Comparison of ENCODE assay signal across 18 cellular contexts in the genomic region with DNA sequence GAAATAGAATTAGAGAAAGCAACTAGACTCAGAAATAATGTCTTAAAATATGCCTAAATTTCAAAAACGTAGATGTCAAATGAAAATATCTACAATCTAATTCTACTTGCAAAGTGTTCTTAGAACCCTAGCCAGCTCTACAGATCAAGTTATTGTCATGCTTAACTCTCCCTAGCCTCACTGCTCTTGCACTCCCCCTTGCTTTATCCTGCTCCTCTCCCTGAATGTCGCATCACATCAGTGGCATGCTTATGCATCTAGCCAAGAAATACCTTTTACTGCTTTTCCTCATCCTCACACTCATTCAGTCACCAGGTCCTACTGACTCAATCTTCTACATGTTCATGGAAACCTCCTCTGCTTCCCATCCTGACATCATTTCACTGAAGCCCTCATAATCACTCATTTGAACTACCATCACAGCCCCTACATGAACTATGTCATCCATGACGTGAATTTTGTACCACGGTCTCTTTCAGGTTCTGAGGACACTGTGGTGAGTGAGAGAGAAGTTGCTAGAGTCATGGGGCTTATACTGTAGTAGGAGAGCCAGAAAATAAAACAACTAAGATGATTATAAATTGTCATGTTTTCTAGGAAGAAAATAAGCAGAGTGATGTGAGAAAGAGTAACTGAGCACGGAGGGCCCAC. TPM values are rescaled to one million over a fixed set of nuclear protein-coding genes. Genes with fewer than 3 reads are reported as not detected.
DNase-seq lines count a peak whose midpoint lies in the region; ATAC-seq and TF ChIP-seq lines count a peak whose summit lies in the region.
"Had no signal": no experiment of that assay in that cellular context is flagged by ENCODE, and none has a peak within 500 bp of the region (broad histone marks: within the 10 kb centered on the region; RNA-seq: fewer than 3 reads in every experiment).

No MANE protein-coding gene starts in this region.

- CTCF ChIA-PET in activated CD4-positive, alpha-beta T cell treated with anti-CD3 and anti-CD28 coated beads, Interleukin-2, amount 10 ng/mL, durations not matched to agents 7 days and 5 days (lab: Charles Lee) = interaction anchor here (1.0 to 1.1 kb wide), 1 partner anchor 475 kb away, joined by 3 to 4 read pairs; no protein-coding TSS in a partner anchor
- CTCF ChIA-PET in WTC11 (lab: Charles Lee) = interaction anchor here (0.7 to 1.6 kb wide), 4 partner anchors 23 to 475 kb away, joined by 3 to 6 read pairs (median 4); a partner anchor contains a TSS

- H3K27ac ChIP-seq in GM23338 (ENCODE audit: low read depth) = no peak overlapping the region
- no peak overlapping the region for H3K27ac ChIP-seq in effector memory CD4-positive, alpha-beta T cell (ENCODE audit: insufficient read depth, low read length, poor library complexity, severe bottlenecking)
- H3K27ac ChIP-seq: BLaER1 had no signal

- no peaks in the 10 kb centered on the region for H4K20me1 ChIP-seq in GM23338 (replicated peaks; ENCODE audit: insufficient read depth)
- H4K20me1 ChIP-seq: BLaER1 had no signal

- H3K4me3 Mint-ChIP-seq in activated CD4-positive, alpha-beta T cell treated with anti-CD3 and anti-CD28 coated beads, Interleukin-2, amount 10 ng/mL, durations not matched to agents 24 days and 14 days = no peak overlapping the region
- H3K4me3 Mint-ChIP-seq in activated CD4-positive, alpha-beta T cell treated with anti-CD3 and anti-CD28 coated beads, Interleukin-2, amount 10 ng/mL, durations not matched to agents 7 days and 5 days = no peak overlapping the region
- H3K4me3 Mint-ChIP-seq in GM23338 (no peak overlapping the region), WTC11 (no peak overlapping the region)
- H3K4me3 Mint-ChIP-seq: CD14-positive monocyte; CD4-positive, alpha-beta memory T cell; H9 had no signal

- H3K4me3 ChIP-seq in GM23338 = no peak overlapping the region
- H3K4me3 ChIP-seq in effector memory CD4-positive, alpha-beta T cell (ENCODE audit: insufficient read depth, low read depth, low read length, poor library complexity, severe bottlenecking) = no peak overlapping the region
- H3K4me3 ChIP-seq: BLaER1, K562 had no signal

- H3K4me1 Mint-ChIP-seq in activated CD4-positive, alpha-beta T cell treated with anti-CD3 and anti-CD28 coated beads, Interleukin-2, amount 10 ng/mL, durations not matched to agents 24 days and 14 days = peaks cover 11% of the 10 kb centered on the region
- peaks cover 12% of the 10 kb centered on the region for H3K4me1 Mint-ChIP-seq in activated CD4-positive, alpha-beta T cell treated with anti-CD3 and anti-CD28 coated beads, Interleukin-2, amount 10 ng/mL, durations not matched to agents 7 days and 5 days
- peaks cover 8% of the 10 kb centered on the region; the same call in 2 of the 3 replicates for H3K4me1 Mint-ChIP-seq in GM23338
- H3K4me1 Mint-ChIP-seq in WTC11 = peaks cover 10% of the 10 kb centered on the region; the same call in 1 of the 2 replicates
- H3K4me1 Mint-ChIP-seq: CD14-positive monocyte, H9 had no signal

- intact Hi-C loops in activated CD4-positive, alpha-beta T cell treated with anti-CD3 and anti-CD28 coated beads, Interleukin-2, amount 10 ng/mL, durations not matched to agents 24 days and 14 days (cut with micrococcal nuclease) = no loop called here

- H3K36me3 Mint-ChIP-seq in activated CD4-positive, alpha-beta T cell treated with anti-CD3 and anti-CD28 coated beads, Interleukin-2, amount 10 ng/mL, durations not matched to agents 24 days and 14 days (ENCODE audit: low read depth) = no peaks in the 10 kb centered on the region
- no peaks in the 10 kb centered on the region for H3K36me3 Mint-ChIP-seq in activated CD4-positive, alpha-beta T cell treated with anti-CD3 and anti-CD28 coated beads, Interleukin-2, amount 10 ng/mL, durations not matched to agents 7 days and 5 days (ENCODE audit: low read depth)
- H3K36me3 Mint-ChIP-seq in GM23338 (ENCODE audit: low read depth) (no peaks in the 10 kb centered on the region), WTC11 (no peaks in the 10 kb centered on the region)
- H3K36me3 Mint-ChIP-seq: CD14-positive monocyte had no signal

- peaks cover 3% of the 10 kb centered on the region; the same call in 1 of the 2 replicates for H3K4me1 ChIP-seq in GM23338 (ENCODE audit: insufficient read depth)
- H3K4me1 ChIP-seq in effector memory CD4-positive, alpha-beta T cell (ENCODE audit: control insufficient read depth, insufficient read depth, low read length, poor library complexity, severe bottlenecking) = no peaks in the 10 kb centered on the region

- H3K27ac Mint-ChIP-seq in activated CD4-positive, alpha-beta T cell treated with anti-CD3 and anti-CD28 coated beads, Interleukin-2, amount 10 ng/mL, durations not matched to agents 24 days and 14 days = no peak overlapping the region
- H3K27ac Mint-ChIP-seq in activated CD4-positive, alpha-beta T cell treated with anti-CD3 and anti-CD28 coated beads, Interleukin-2, amount 10 ng/mL, durations not matched to agents 7 days and 5 days = no peak overlapping the region
- H3K27ac Mint-ChIP-seq in GM23338 (no peak overlapping the region), WTC11 (no peak overlapping the region)
- H3K27ac Mint-ChIP-seq: CD14-positive monocyte; CD4-positive, alpha-beta memory T cell; H9 had no signal

- DNase-seq in activated CD4-positive, alpha-beta T cell treated with anti-CD3 and anti-CD28 coated beads, Interleukin-2, amount 10 ng/mL, durations not matched to agents 24 days and 14 days = peak; percentile 41
- DNase-seq in activated CD4-positive, alpha-beta T cell treated with anti-CD3 and anti-CD28 coated beads, Interleukin-2, amount 10 ng/mL, durations not matched to agents 7 days and 5 days = no peak
- peak; percentile 42 for DNase-seq in GM23338 (ENCODE audit: low spot score)
- DNase-seq in WTC11 (ENCODE audit: low spot score) = no peak
- peak; percentile 24 for DNase-seq in iPS-NIHi7 (ENCODE audit: extremely low spot score)
- no peak for DNase-seq in NCI-H2227 (lab: John Stamatoyannopoulos, UW; ENCODE audit: unreplicated experiment)
- no peak for DNase-seq in effector memory CD4-positive, alpha-beta T cell
- DNase-seq: 8988T; CD4-positive, alpha-beta memory T cell; DMS153; DMS79; GDM1; H9; IMR-90 had no signal

- no peak overlapping the region for H2AFZ ChIP-seq in GM23338

- ATAC-seq in GM23338 = peak; percentile 73
- ATAC-seq in WTC11 = peak; percentile 53; the same call in 1 of the 2 replicates
- ATAC-seq in GM21423 (IDR thresholded peaks at IDR 0.05; ENCODE audit: unreplicated experiment) = no peak
- ATAC-seq: K562 had no signal

- POLR2A ChIA-PET in activated CD4-positive, alpha-beta T cell treated with anti-CD3 and anti-CD28 coated beads, Interleukin-2, amount 10 ng/mL, durations not matched to agents 7 days and 5 days (lab: Charles Lee) = no interaction called here
- POLR2A ChIA-PET in WTC11 (lab: Charles Lee) = no interaction called here

- no peaks in the 10 kb centered on the region for H3K9me2 ChIP-seq in GM23338 (ENCODE audit: insufficient read depth)

- no peaks in the 10 kb centered on the region for H3F3A ChIP-seq in GM23338 (replicated peaks; ENCODE audit: low read depth)

- peaks cover 3% of the 10 kb centered on the region for H3K27me3 Mint-ChIP-seq in activated CD4-positive, alpha-beta T cell treated with anti-CD3 and anti-CD28 coated beads, Interleukin-2, amount 10 ng/mL, durations not matched to agents 24 days and 14 days
- no peaks in the 10 kb centered on the region for H3K27me3 Mint-ChIP-seq in activated CD4-positive, alpha-beta T cell treated with anti-CD3 and anti-CD28 coated beads, Interleukin-2, amount 10 ng/mL, durations not matched to agents 7 days and 5 days
- H3K27me3 Mint-ChIP-seq in GM23338 (ENCODE audit: insufficient read depth, low read depth, poor library complexity) (no peaks in the 10 kb centered on the region), WTC11 (ENCODE audit: low read depth) (no peaks in the 10 kb centered on the region; the same call in 1 of the 2 replicates)
- H3K27me3 Mint-ChIP-seq: CD4-positive, alpha-beta memory T cell had no signal

- H3K9me3 Mint-ChIP-seq in activated CD4-positive, alpha-beta T cell treated with anti-CD3 and anti-CD28 coated beads, Interleukin-2, amount 10 ng/mL, durations not matched to agents 24 days and 14 days = no peaks in the 10 kb centered on the region
- H3K9me3 Mint-ChIP-seq in activated CD4-positive, alpha-beta T cell treated with anti-CD3 and anti-CD28 coated beads, Interleukin-2, amount 10 ng/mL, durations not matched to agents 7 days and 5 days = no peaks in the 10 kb centered on the region
- no peaks in the 10 kb centered on the region; the same call in 2 of the 3 replicates for H3K9me3 Mint-ChIP-seq in GM23338
- H3K9me3 Mint-ChIP-seq in WTC11 = peaks cover 10% of the 10 kb centered on the region; the same call in 1 of the 2 replicates
- H3K9me3 Mint-ChIP-seq: CD4-positive, alpha-beta memory T cell had no signal

- H3K79me2 ChIP-seq in GM23338 (replicated peaks; ENCODE audit: insufficient read depth) = no peaks in the 10 kb centered on the region

- no peaks in the 10 kb centered on the region for H3K9me3 ChIP-seq in effector memory CD4-positive, alpha-beta T cell (ENCODE audit: control insufficient read depth, low read length)

- TF ChIP-seq CTCF in GM23338 (conservative IDR thresholded peaks at IDR 0.05; ENCODE audit: low read depth in 2 of 2) = peak in 1 of 2 experiments; percentile 20; a peak in 1 of 4 replicates
- TF ChIP-seq CTCF in WTC11 (IDR thresholded peaks at IDR 0.05) = no peak

- H3K4me2 ChIP-seq in GM23338 = no peak overlapping the region
- H3K4me2 ChIP-seq: BLaER1 had no signal

- no peaks in the 10 kb centered on the region for H3K36me3 ChIP-seq in GM23338 (ENCODE audit: insufficient read depth)
- H3K36me3 ChIP-seq in effector memory CD4-positive, alpha-beta T cell (ENCODE audit: control insufficient read depth, insufficient read depth, low read length) = no peaks in the 10 kb centered on the region
- H3K36me3 ChIP-seq: BLaER1 had no signal

- no peaks in the 10 kb centered on the region for H3K27me3 ChIP-seq in GM23338 (ENCODE audit: insufficient read depth)
- H3K27me3 ChIP-seq in effector memory CD4-positive, alpha-beta T cell (replicated peaks; ENCODE audit: control insufficient read depth, insufficient read depth, low read length, poor library complexity, severe bottlenecking) = no peaks in the 10 kb centered on the region
- H3K27me3 ChIP-seq: BLaER1 had no signal

TF ChIP-seq in GM23338, 12 proteins besides CTCF, POLR2A, EP300 and RAD21 (continues in another document):
- no peak for TF ChIP-seq ZNF331 (CRISPR knock-in tag; IDR thresholded peaks at IDR 0.05; ENCODE audit: low read depth)
- TF ChIP-seq EZH2phosphoT487 (IDR thresholded peaks at IDR 0.05; ENCODE audit: unreplicated experiment) = no peak

TF ChIP-seq in WTC11, 78 proteins besides CTCF, POLR2A, EP300 and RAD21 (continues in another document):
- TF ChIP-seq SMAD4 (CRISPR knock-in tag; IDR thresholded peaks at IDR 0.05) (no peak), CREM (CRISPR knock-in tag; IDR thresholded peaks at IDR 0.05) (no peak)

RNA-seq across cellular contexts. Expression of a gene that starts 22.6 kb away (rescaled TPM):
- 26.6 and 27.0 TPM in 2 replicates for total RNA-seq in activated CD4-positive, alpha-beta T cell treated with anti-CD3 and anti-CD28 coated beads, Interleukin-2, amount 10 ng/mL, durations not matched to agents 24 days and 14 days
- 10 to 100 TPM; 33.3 to 39.5 TPM for total RNA-seq in activated CD4-positive, alpha-beta T cell treated with anti-CD3 and anti-CD28 coated beads, Interleukin-2, amount 10 ng/mL, durations not matched to agents 7 days and 5 days
- 3.0 and 3.4 TPM in 2 replicates for total RNA-seq in GM23338 (2014; rRNA removed; shearing (Covaris generic))
- polyA plus RNA-seq in GM23338 (2016; fragmentation: Nextera tagmentation; extraction: Ambion mirVana) = 1.4 and 1.5 TPM in 2 replicates
- total RNA-seq in WTC11 (2021) = 2.4 to 2.6 TPM (median 2.5 TPM) in 3 replicates

Comparison
In these comparisons a context has a peak if more than half of its experiments do, and no peak if none do; other contexts are left out.
1. DNase-seq: peak in activated CD4-positive, alpha-beta T cell treated with anti-CD3 and anti-CD28 coated beads, Interleukin-2, amount 10 ng/mL, durations not matched to agents 24 days and 14 days (single experiment), GM23338 (single experiment) and iPS-NIHi7 (single experiment); none in activated CD4-positive, alpha-beta T cell treated with anti-CD3 and anti-CD28 coated beads, Interleukin-2, amount 10 ng/mL, durations not matched to agents 7 days and 5 days (single experiment), WTC11 (single experiment), NCI-H2227 (single experiment) and effector memory CD4-positive, alpha-beta T cell (0 of 3).